ENCODE assay signal across 21 cellular contexts in genomic region chr3:21502631-21503030, GRCh38.
"Had no signal": no experiment of that assay in that cellular context is flagged by ENCODE, and none has a peak within 500 bp of the region (broad histone marks: within the 10 kb centered on the region; RNA-seq: fewer than 3 reads in every experiment).

No MANE protein-coding gene starts in this region.

- H3K36me3 ChIP-seq: Peyer's patch, SJCRH30 had no signal

- H3K27me3 ChIP-seq: Peyer's patch had no signal

- H3K4me1 ChIP-seq: Peyer's patch, SJCRH30 had no signal

- H3K9me3 ChIP-seq: Peyer's patch, SJCRH30 had no signal

- H3K27ac ChIP-seq: Peyer's patch, SJCRH30 had no signal

- DNase-seq: KBM-7, MV-4-11, NCI-H1048, NCI-H1105, NCI-H1436 treated with DMSO at 0.1 percent for 48 hours, NCI-H1694, NCI-H187 treated with DMSO at 0.1 percent for 48 hours, NCI-H2029 treated with DMSO at 0.1 percent for 48 hours, NCI-H2171, NCI-H226, NCI-H446, NCI-H510A, NCI-H524 treated with DMSO at 0.1 percent for 48 hours, NCI-H69, NCI-H774, PC-3, Peyer's patch, SHP77 treated with DMSO at 0.1 percent for 48 hours, SJCRH30 had no signal

- H3K4me3 ChIP-seq: Peyer's patch, SJCRH30 had no signal

- ATAC-seq: PC-3, Right ventricle myocardium inferior, SK-N-SH treated with all-trans-retinoic acid at 6 μM for 48 hours had no signal
